2 cellular contexts compared by ENCODE assay signal in the genomic region with DNA sequence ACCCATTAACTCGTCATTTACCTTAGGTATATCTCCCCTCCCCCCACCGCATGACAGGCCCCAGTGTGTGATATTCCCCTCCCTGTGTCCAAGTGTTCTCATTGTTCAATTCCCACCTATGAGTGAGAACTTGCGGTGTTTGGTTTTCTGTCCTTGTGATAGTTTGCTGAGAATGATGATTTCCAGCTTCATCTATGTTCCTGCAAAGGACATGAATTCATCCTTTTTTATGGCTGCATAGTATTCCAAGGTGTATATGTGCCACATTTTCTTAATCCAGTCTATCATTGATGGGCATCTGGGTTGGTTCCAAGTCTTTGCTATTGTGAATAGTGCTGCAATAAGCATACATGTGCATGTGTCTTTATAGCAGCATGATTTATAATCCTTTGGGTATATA. TPM values are rescaled to one million over a fixed set of nuclear protein-coding genes. Genes with fewer than 3 reads are reported as not detected.
"Had no signal": no experiment of that assay in that cellular context is flagged by ENCODE, and none has a peak within 500 bp of the region (broad histone marks: within the 10 kb centered on the region; RNA-seq: fewer than 3 reads in every experiment).

No MANE protein-coding gene starts in this region.

RNA-seq across cellular contexts. Expression of gene SP8, which starts 34.7 kb away (rescaled TPM):
- total RNA-seq: G401, GM12878 had no signal
- polyA plus RNA-seq: GM12878 had no signal
